In genomic region chr21:36482181-36482580, GRCh38 we compare ENCODE assay signal across 29 cellular contexts. TPM values are rescaled to one million over a fixed set of nuclear protein-coding genes. Genes with fewer than 3 reads are reported as not detected.
"Had no signal": no experiment of that assay in that cellular context is flagged by ENCODE, and none has a peak within 500 bp of the region (broad histone marks: within the 10 kb centered on the region; RNA-seq: fewer than 3 reads in every experiment).

No MANE protein-coding gene starts in this region.

- H3K27ac ChIP-seq: neural progenitor cell, psoas muscle, skin epidermis, spleen, suprapubic skin, testis, tibial artery, transverse colon, upper lobe of right lung, uterus had no signal

- FAIRE-seq: pancreas had no signal

- DNase-seq: naive thymus-derived CD4-positive, alpha-beta T cell; natural killer cell; occipital lobe; psoas muscle; stimulated activated CD4-positive, alpha-beta T cell treated with anti-CD3 and anti-CD28 coated beads, Interleukin-12 subunit alpha, Interleukin-12 subunit beta, amount 100 ng/mL, for 4 hours; stimulated activated CD4-positive, alpha-beta T cell treated with anti-CD3 and anti-CD28 coated beads, Interleukin-1b, Interleukin-23, amount 100 ng/mL, for 48 hours; stimulated activated CD4-positive, alpha-beta T cell treated with anti-CD3 and anti-CD28 coated beads, Interleukin-4, amount 100 ng/mL, for 1 hour; stimulated activated CD4-positive, alpha-beta T cell treated with anti-CD3 and anti-CD28 coated beads, Interleukin-4, amount 100 ng/mL, for 4 hours; stimulated activated CD8-positive, alpha-beta memory T cell treated with anti-CD3 and anti-CD28 coated beads, Interleukin-4, amount 100 ng/mL, for 48 hours; stimulated activated naive CD4-positive, alpha-beta T cell; stimulated activated naive CD8-positive, alpha-beta T cell treated with anti-CD3 and anti-CD28 coated beads, Interleukin-15, amount 100 ng/mL, for 72 hours; stimulated activated naive CD8-positive, alpha-beta T cell treated with anti-CD3 and anti-CD28 coated beads, Interleukin-15, Interleukin-2, amounts not matched to agents 100 U/mL and 50 U/mL, for 24 hours; substantia nigra; testis; tibial artery; transverse colon; upper lobe of right lung; uterus had no signal

- H3K9me3 ChIP-seq: pancreas, psoas muscle, spleen, suprapubic skin, testis, tibial artery, transverse colon, upper lobe of right lung, uterus had no signal

- H3K27me3 ChIP-seq: neural progenitor cell, pancreas, spleen, suprapubic skin, testis, tibial artery, transverse colon, upper lobe of right lung, uterus had no signal

- H3K9ac ChIP-seq: neural progenitor cell had no signal

- ATAC-seq: naive thymus-derived CD4-positive, alpha-beta T cell; natural killer cell; psoas muscle; right cardiac atrium; sciatic nerve; stimulated activated memory B cell treated with anti-CD40 and anti-IgM and Interleukin-4, amounts not matched to agents 10 μg/mL and 1 μg/mL and 100 μg/mL, for 72 hours; stimulated activated naive CD8-positive, alpha-beta T cell treated with anti-CD3 and anti-CD28 coated beads, Interleukin-15, amount 100 ng/mL, for 72 hours; stimulated activated naive CD8-positive, alpha-beta T cell treated with anti-CD3 and anti-CD28 coated beads, Interleukin-15, Interleukin-2, amounts not matched to agents 100 U/mL and 50 U/mL, for 24 hours; upper lobe of right lung had no signal

- H3K4me2 ChIP-seq: neural progenitor cell, smooth muscle cell had no signal

- H2AFZ ChIP-seq: neural progenitor cell had no signal

- H3K4me1 ChIP-seq: neural progenitor cell, spleen, transverse colon, uterus had no signal

- H3K36me3 ChIP-seq: neural progenitor cell, pancreas, spleen, suprapubic skin, tibial artery, transverse colon, upper lobe of right lung, uterus had no signal

- H3K4me3 ChIP-seq: neural progenitor cell, pancreas, psoas muscle, skin epidermis, smooth muscle cell, spleen, suprapubic skin, testis, tibial artery, transverse colon, upper lobe of right lung, uterus had no signal

RNA-seq across cellular contexts. Expression of gene CLDN14, which starts 2.3 kb away (rescaled TPM):
- total RNA-seq: naive thymus-derived CD4-positive, alpha-beta T cell; natural killer cell; occipital lobe; osteocyte; psoas muscle; right cardiac atrium; smooth muscle cell; transverse colon; upper lobe of right lung; uterus had no signal
- polyA plus RNA-seq: naive thymus-derived CD4-positive, alpha-beta T cell; neural cell; right cardiac atrium; smooth muscle cell had no signal
